In genomic region chr7:44040493-44040891, GRCh38 we compare ENCODE assay signal across 8 cellular contexts. TPM values are rescaled to one million over a fixed set of nuclear protein-coding genes. Genes with fewer than 3 reads are reported as not detected.
DNase-seq lines count a peak whose midpoint lies in the region; ATAC-seq and TF ChIP-seq lines count a peak whose summit lies in the region.
"Not testable (repeated sequence)": the region's sequence is repeated elsewhere in the genome, so short reads cannot be mapped to it uniquely, and the experiment has no call there.

No MANE protein-coding gene starts in this region.

- TF ChIP-seq POLR2A in prostate gland (IDR thresholded peaks at IDR 0.05): not testable (repeated sequence)

- intact Hi-C loops in left cardiac atrium (cut with DNase I); prostate gland (cut with DNase I); tibial artery (cut with DNase I; ENCODE audit: low total_unique reads): not testable (repeated sequence)

- not testable (repeated sequence) for H3K4me1 ChIP-seq in prostate gland (replicated peaks)
- peaks cover 0 to 21% (median 17%) of the 10 kb centered on the region in 4 donors for H3K4me1 ChIP-seq in tibial artery

- H3K36me3 Mint-ChIP-seq in WTC11; activated naive CD8-positive, alpha-beta T cell treated with anti-CD3 and anti-CD28 coated beads, Interleukin-2, amount 50 U/mL, for 24 hours (ENCODE audit: low read depth): not testable (repeated sequence)

- H3K4me1 Mint-ChIP-seq in WTC11: peaks cover 12% of the 10 kb centered on the region
- peaks cover 21% of the 10 kb centered on the region for H3K4me1 Mint-ChIP-seq in activated naive CD8-positive, alpha-beta T cell treated with anti-CD3 and anti-CD28 coated beads, Interleukin-2, amount 50 U/mL, for 24 hours

- peak overlapping the region; percentile 68; the same call in 1 of the 2 replicates for H3K4me3 Mint-ChIP-seq in WTC11
- peak overlapping the region; percentile 78 for H3K4me3 Mint-ChIP-seq in activated naive CD8-positive, alpha-beta T cell treated with anti-CD3 and anti-CD28 coated beads, Interleukin-2, amount 50 U/mL, for 24 hours

- whole genome bisulfite sequencing in prostate gland: under 1% methylated on average over 28 of the region's 46 CpGs

- H3K27me3 ChIP-seq in prostate gland (replicated peaks; ENCODE audit: insufficient read depth); tibial artery: not testable (repeated sequence)

- peak; percentile 35 for DNase-seq in GM13977 (ENCODE audit: low spot score)
- DNase-seq in NAMALWA (ENCODE audit: low spot score): peak; percentile 78
- DNase-seq in WTC11 (ENCODE audit: low spot score): peak; percentile 27
- peak; percentile 67 for DNase-seq in activated naive CD8-positive, alpha-beta T cell treated with anti-CD3 and anti-CD28 coated beads, Interleukin-2, amount 50 U/mL, for 24 hours
- DNase-seq in left cardiac atrium; prostate gland (ENCODE audit: low spot score); tibial artery: not testable (repeated sequence)

- H3K27ac ChIP-seq in prostate gland: not testable (repeated sequence)
- peak overlapping the region in 1 of 2 donors; percentile 46 for H3K27ac ChIP-seq in tibial artery

- H3K27me3 Mint-ChIP-seq in WTC11 (ENCODE audit: low read depth): peaks cover 41% of the 10 kb centered on the region
- not testable (repeated sequence) for H3K27me3 Mint-ChIP-seq in activated naive CD8-positive, alpha-beta T cell treated with anti-CD3 and anti-CD28 coated beads, Interleukin-2, amount 50 U/mL, for 24 hours

- H3K9me3 Mint-ChIP-seq in WTC11; activated naive CD8-positive, alpha-beta T cell treated with anti-CD3 and anti-CD28 coated beads, Interleukin-2, amount 50 U/mL, for 24 hours: not testable (repeated sequence)

- in situ Hi-C loops in GM13977 (cut with MboI; ENCODE audit: low pct_unique_long_range_greater_than_20kb, low sequenced_read_pairs, unreplicated experiment): not testable (repeated sequence)

- H3K4me3 ChIP-seq in prostate gland (peak overlapping the region; percentile 14 to 33), tibial artery (peak overlapping the region; percentile 43 to 52)

- TF ChIP-seq CTCF in GM13977 (IDR thresholded peaks at IDR 0.05; ENCODE audit: extremely low read depth, insufficient read depth, missing control alignments) (peak; percentile 46), prostate gland (IDR thresholded peaks at IDR 0.05) (peak in 1 of 4 experiments; percentile 41), tibial artery (IDR thresholded peaks at IDR 0.05) (peak in 1 of 2 experiments; percentile 10)
- TF ChIP-seq CTCF in WTC11 (IDR thresholded peaks at IDR 0.05): not testable (repeated sequence)

- H3K36me3 ChIP-seq in prostate gland, tibial artery: not testable (repeated sequence)

- not testable (repeated sequence) for H3K9me3 ChIP-seq in prostate gland, tibial artery

- H3K27ac Mint-ChIP-seq in WTC11: not testable (repeated sequence)
- H3K27ac Mint-ChIP-seq in activated naive CD8-positive, alpha-beta T cell treated with anti-CD3 and anti-CD28 coated beads, Interleukin-2, amount 50 U/mL, for 24 hours: peak overlapping the region; percentile 83

- POLR2A ChIA-PET in WTC11 (lab: Charles Lee): not testable (repeated sequence)

- ATAC-seq in HG02623 (IDR thresholded peaks at IDR 0.05; ENCODE audit: unreplicated experiment): peak; percentile 39
- ATAC-seq in WTC11: not testable (repeated sequence)
- ATAC-seq in activated naive CD8-positive, alpha-beta T cell treated with anti-CD3 and anti-CD28 coated beads, Interleukin-2, amount 50 U/mL, for 24 hours: peak; percentile 61
- ATAC-seq in left cardiac atrium: peak; percentile 29 to 30

- CTCF ChIA-PET in WTC11 (lab: Charles Lee): not testable (repeated sequence)

TF ChIP-seq in WTC11, 78 proteins besides CTCF, POLR2A, EP300 and RAD21:
- 0 out of 2 replicates have a peak, but pooled peaks have one; percentile 27 for TF ChIP-seq SP1 (CRISPR knock-in tag; conservative IDR thresholded peaks at IDR 0.05)

RNA-seq across cellular contexts. Expression of gene DBNL, which starts 4.0 kb away (rescaled TPM):
- total RNA-seq in WTC11 (2021) (34.3 to 36.8 TPM (median 36.1 TPM) in 3 replicates), left cardiac atrium (10 to 100 TPM; 42.1 to 48.7 TPM), prostate gland (100 to 1,000 TPM; 118 to 120 TPM)

RNA-seq across cellular contexts. Expression of gene PGAM2, which starts 24.9 kb away (rescaled TPM):
- total RNA-seq in WTC11 (2021): 2.4 to 5.6 TPM (median 3.9 TPM) in 3 replicates
- 1,000 to 10,000 TPM in 1 of 2 donors, 100 to 1,000 TPM in 1; 799 to 1,159 TPM for total RNA-seq in left cardiac atrium
- total RNA-seq in prostate gland: 1 to 10 TPM in 1 of 2 donors, not detected in 1; 9.7 TPM

RNA-seq across cellular contexts. Expression of gene POLM, which starts 41.8 kb away (rescaled TPM):
- total RNA-seq in WTC11 (2021) (20.9 to 25.3 TPM (median 24.7 TPM) in 3 replicates), left cardiac atrium (10 to 100 TPM; 20.0 to 22.1 TPM), prostate gland (10 to 100 TPM; 63.7 to 80.7 TPM)

RNA-seq across cellular contexts. Expression of gene SPDYE1, which starts 42.8 kb away (rescaled TPM):
- total RNA-seq in WTC11 (2021) (0.07 TPM in 1 of 3 replicates, not detected in the others), left cardiac atrium (not detected), prostate gland (under 1 TPM in 1 of 2 donors, not detected in 1; 0.17 TPM)

Comparison
In these comparisons a context has a peak if more than half of its experiments do, and no peak if none do; other contexts are left out.
1. RNA of gene PGAM2, which starts 24.9 kb away (total RNA-seq): 799 to 1,159 TPM in left cardiac atrium; 9.7 TPM in prostate gland and 2.4 to 5.6 TPM in WTC11; every median in the first group is over 10 times any median in the second.